ENCODE assay signal across 1 cellular context in the genomic region with DNA sequence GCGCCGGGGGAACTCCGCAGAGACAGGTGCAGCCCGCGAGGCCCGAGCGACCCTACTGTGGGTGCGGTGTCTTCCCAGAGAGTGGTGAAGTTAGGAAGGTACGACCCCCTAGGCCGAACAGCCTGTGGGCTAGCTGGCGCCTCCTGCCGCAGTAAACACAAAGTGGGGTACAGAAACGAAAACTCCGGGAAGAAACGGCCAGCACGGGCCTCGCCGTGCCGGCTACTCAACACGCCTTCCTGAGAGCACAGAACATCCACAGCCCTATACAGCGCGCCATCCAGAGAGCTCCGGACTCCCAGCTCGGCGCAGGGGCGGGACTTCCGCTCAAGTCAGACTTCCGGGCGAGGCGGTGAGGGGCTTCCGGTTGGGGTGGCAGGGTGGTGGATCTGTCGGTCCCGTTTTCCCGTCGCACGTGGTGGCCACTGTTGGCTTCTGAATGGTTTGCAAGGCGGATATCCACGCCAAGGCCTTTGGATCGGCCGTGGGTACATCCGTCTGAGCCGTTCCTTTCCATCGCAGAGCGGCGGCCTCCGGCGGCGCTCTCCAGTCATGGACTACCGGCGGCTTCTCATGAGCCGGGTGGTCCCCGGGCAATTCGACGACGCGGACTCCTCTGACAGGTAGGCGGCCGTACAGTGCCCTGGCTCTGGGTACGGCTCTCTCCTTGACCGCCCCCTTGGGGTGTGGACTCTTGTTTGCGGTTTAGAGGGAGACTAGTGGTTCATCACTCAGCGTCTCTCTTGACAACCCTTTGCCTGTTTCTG.
A peak's percentile ranks its signal among the peaks of the same experiment; 100 is the strongest.
TF ChIP-seq lines count a peak whose summit lies in the region.

A gene (minus strand): TSS at position 292 of the 767 bp plus-strand sequence. CDS start 2,569 bp downstream, outside the sequence.
A gene (plus strand): TSS at position 358 of the 767 bp plus-strand sequence. CDS start 195 bp downstream, at position 553.

TF ChIP-seq in K562, 482 proteins besides CTCF, POLR2A, EP300 and RAD21 (continued from another document and continues in another):
- TF ChIP-seq JUN (IDR thresholded peaks at IDR 0.05; ENCODE audit: borderline replicate concordance, low read depth, low read length) (peak; percentile 53; the same call in 1 of the 2 replicates), JUN (CRISPR knock-in tag; IDR thresholded peaks at IDR 0.05; ENCODE audit: borderline replicate concordance) (peak; percentile 15; the same call in 1 of the 2 replicates), POLR2AphosphoS5 (IDR thresholded peaks at IDR 0.05; ENCODE audit: control insufficient read depth, insufficient read depth, low read depth, low read length) (peak; percentile 91), ZZZ3 (IDR thresholded peaks at IDR 0.05) (no peak), ZC3H11A (IDR thresholded peaks at IDR 0.05; ENCODE audit: low read depth, low read length) (no peak), ZNF696 (CRISPR knock-in tag; conservative IDR thresholded peaks at IDR 0.05) (no peak), ATF7 (IDR thresholded peaks at IDR 0.05) (peak; percentile 79), HNRNPUL1 (IDR thresholded peaks at IDR 0.05; ENCODE audit: low read length) (no peak), ZBTB8A (IDR thresholded peaks at IDR 0.05; ENCODE audit: partially characterized antibody) (no peak), EWSR1 (IDR thresholded peaks at IDR 0.05; ENCODE audit: borderline replicate concordance, low read depth, partially characterized antibody) (no peak), TCFL5 (CRISPR knock-in tag; conservative IDR thresholded peaks at IDR 0.05) (no peak), MIER1 (IDR thresholded peaks at IDR 0.05; ENCODE audit: low read depth) (no peak; the same call in 1 of the 2 replicates), CSDE1 (IDR thresholded peaks at IDR 0.05) (0 out of 4 replicates have a peak, but pooled peaks of 1 of the 2 experiments have one; percentile 58), FOS (IDR thresholded peaks at IDR 0.05; ENCODE audit: extremely low read depth, insufficient read length) (no peak), FOXK1 (CRISPR knock-in tag; IDR thresholded peaks at IDR 0.05; ENCODE audit: borderline replicate concordance) (peak; percentile 75; the same call in 1 of the 2 replicates), THRAP3 (IDR thresholded peaks at IDR 0.05; ENCODE audit: borderline replicate concordance) (no peak), MAFG (tag; conservative IDR thresholded peaks at IDR 0.05) (no peak), ZNF79 (CRISPR knock-in tag; IDR thresholded peaks at IDR 0.05; ENCODE audit: low read depth) (no peak), RFX1 (IDR thresholded peaks at IDR 0.05) (no peak), MED1 (CRISPR knock-in tag; IDR thresholded peaks at IDR 0.05; ENCODE audit: borderline replicate concordance) (no peak), HDAC6 (IDR thresholded peaks at IDR 0.05; ENCODE audit: low read depth, low read length) (no peak), ZC3H4 (CRISPR knock-in tag; IDR thresholded peaks at IDR 0.05; ENCODE audit: borderline replicate concordance) (no peak), SNIP1 (IDR thresholded peaks at IDR 0.05; ENCODE audit: low read depth) (no peak), PTBP1 (IDR thresholded peaks at IDR 0.05; ENCODE audit: low read depth, low read length) (no peak), KAT2B (IDR thresholded peaks at IDR 0.05; ENCODE audit: low read depth, low read length) (no peak), CREBBP (IDR thresholded peaks at IDR 0.05; ENCODE audit: low read depth, low read length) (no peak), TAF7 (tag; IDR thresholded peaks at IDR 0.05) (peak; percentile 65; the same call in 1 of the 2 replicates), SP1 (CRISPR knock-in tag; IDR thresholded peaks at IDR 0.05) (peak; percentile 35; the same call in 1 of the 2 replicates), YY1 (IDR thresholded peaks at IDR 0.05; ENCODE audit: borderline replicate concordance in 1 of 3, control insufficient read depth in 1 of 3, extremely low read depth in 1 of 3, insufficient read depth in 3 of 3, insufficient read length in 1 of 3, insufficient replicate concordance in 2 of 3, low read depth in 1 of 3, low read length in 2 of 3) (peak; percentile 8 to 77 (median 67))
- TF ChIP-seq, protein P1, sequence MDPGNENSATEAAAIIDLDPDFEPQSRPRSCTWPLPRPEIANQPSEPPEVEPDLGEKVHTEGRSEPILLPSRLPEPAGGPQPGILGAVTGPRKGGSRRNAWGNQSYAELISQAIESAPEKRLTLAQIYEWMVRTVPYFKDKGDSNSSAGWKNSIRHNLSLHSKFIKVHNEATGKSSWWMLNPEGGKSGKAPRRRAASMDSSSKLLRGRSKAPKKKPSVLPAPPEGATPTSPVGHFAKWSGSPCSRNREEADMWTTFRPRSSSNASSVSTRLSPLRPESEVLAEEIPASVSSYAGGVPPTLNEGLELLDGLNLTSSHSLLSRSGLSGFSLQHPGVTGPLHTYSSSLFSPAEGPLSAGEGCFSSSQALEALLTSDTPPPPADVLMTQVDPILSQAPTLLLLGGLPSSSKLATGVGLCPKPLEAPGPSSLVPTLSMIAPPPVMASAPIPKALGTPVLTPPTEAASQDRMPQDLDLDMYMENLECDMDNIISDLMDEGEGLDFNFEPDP (CRISPR knock-in tag; IDR thresholded peaks at IDR 0.05): no peak
- TF ChIP-seq, protein P2, sequence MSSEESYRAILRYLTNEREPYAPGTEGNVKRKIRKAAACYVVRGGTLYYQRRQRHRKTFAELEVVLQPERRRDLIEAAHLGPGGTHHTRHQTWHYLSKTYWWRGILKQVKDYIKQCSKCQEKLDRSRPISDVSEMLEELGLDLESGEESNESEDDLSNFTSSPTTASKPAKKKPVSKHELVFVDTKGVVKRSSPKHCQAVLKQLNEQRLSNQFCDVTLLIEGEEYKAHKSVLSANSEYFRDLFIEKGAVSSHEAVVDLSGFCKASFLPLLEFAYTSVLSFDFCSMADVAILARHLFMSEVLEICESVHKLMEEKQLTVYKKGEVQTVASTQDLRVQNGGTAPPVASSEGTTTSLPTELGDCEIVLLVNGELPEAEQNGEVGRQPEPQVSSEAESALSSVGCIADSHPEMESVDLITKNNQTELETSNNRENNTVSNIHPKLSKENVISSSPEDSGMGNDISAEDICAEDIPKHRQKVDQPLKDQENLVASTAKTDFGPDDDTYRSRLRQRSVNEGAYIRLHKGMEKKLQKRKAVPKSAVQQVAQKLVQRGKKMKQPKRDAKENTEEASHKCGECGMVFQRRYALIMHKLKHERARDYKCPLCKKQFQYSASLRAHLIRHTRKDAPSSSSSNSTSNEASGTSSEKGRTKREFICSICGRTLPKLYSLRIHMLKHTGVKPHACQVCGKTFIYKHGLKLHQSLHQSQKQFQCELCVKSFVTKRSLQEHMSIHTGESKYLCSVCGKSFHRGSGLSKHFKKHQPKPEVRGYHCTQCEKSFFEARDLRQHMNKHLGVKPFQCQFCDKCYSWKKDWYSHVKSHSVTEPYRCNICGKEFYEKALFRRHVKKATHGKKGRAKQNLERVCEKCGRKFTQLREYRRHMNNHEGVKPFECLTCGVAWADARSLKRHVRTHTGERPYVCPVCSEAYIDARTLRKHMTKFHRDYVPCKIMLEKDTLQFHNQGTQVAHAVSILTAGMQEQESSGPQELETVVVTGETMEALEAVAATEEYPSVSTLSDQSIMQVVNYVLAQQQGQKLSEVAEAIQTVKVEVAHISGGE (CRISPR knock-in tag; IDR thresholded peaks at IDR 0.05): peak; percentile 84 to 97 (median 92); a peak in 5 of 6 replicates
- TF ChIP-seq, protein P3, sequence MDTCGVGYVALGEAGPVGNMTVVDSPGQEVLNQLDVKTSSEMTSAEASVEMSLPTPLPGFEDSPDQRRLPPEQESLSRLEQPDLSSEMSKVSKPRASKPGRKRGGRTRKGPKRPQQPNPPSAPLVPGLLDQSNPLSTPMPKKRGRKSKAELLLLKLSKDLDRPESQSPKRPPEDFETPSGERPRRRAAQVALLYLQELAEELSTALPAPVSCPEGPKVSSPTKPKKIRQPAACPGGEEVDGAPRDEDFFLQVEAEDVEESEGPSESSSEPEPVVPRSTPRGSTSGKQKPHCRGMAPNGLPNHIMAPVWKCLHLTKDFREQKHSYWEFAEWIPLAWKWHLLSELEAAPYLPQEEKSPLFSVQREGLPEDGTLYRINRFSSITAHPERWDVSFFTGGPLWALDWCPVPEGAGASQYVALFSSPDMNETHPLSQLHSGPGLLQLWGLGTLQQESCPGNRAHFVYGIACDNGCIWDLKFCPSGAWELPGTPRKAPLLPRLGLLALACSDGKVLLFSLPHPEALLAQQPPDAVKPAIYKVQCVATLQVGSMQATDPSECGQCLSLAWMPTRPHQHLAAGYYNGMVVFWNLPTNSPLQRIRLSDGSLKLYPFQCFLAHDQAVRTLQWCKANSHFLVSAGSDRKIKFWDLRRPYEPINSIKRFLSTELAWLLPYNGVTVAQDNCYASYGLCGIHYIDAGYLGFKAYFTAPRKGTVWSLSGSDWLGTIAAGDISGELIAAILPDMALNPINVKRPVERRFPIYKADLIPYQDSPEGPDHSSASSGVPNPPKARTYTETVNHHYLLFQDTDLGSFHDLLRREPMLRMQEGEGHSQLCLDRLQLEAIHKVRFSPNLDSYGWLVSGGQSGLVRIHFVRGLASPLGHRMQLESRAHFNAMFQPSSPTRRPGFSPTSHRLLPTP (IDR thresholded peaks at IDR 0.05; ENCODE audit: borderline replicate concordance, extremely low read depth, insufficient read length): no peak
- TF ChIP-seq, protein P4, sequence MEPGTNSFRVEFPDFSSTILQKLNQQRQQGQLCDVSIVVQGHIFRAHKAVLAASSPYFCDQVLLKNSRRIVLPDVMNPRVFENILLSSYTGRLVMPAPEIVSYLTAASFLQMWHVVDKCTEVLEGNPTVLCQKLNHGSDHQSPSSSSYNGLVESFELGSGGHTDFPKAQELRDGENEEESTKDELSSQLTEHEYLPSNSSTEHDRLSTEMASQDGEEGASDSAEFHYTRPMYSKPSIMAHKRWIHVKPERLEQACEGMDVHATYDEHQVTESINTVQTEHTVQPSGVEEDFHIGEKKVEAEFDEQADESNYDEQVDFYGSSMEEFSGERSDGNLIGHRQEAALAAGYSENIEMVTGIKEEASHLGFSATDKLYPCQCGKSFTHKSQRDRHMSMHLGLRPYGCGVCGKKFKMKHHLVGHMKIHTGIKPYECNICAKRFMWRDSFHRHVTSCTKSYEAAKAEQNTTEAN (CRISPR knock-in tag; IDR thresholded peaks at IDR 0.05): 0 out of 2 replicates have a peak, but pooled peaks have one; percentile 63
- TF ChIP-seq, protein P5, sequence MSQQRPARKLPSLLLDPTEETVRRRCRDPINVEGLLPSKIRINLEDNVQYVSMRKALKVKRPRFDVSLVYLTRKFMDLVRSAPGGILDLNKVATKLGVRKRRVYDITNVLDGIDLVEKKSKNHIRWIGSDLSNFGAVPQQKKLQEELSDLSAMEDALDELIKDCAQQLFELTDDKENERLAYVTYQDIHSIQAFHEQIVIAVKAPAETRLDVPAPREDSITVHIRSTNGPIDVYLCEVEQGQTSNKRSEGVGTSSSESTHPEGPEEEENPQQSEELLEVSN (IDR thresholded peaks at IDR 0.05; ENCODE audit: borderline replicate concordance in 1 of 2, extremely low read depth in 1 of 2, insufficient read depth in 1 of 2, insufficient read length in 1 of 2, low read depth in 1 of 2, low read length in 1 of 2, poor library complexity in 1 of 2, severe bottlenecking in 1 of 2): peak; percentile 79 to 86
- TF ChIP-seq, protein P6, sequence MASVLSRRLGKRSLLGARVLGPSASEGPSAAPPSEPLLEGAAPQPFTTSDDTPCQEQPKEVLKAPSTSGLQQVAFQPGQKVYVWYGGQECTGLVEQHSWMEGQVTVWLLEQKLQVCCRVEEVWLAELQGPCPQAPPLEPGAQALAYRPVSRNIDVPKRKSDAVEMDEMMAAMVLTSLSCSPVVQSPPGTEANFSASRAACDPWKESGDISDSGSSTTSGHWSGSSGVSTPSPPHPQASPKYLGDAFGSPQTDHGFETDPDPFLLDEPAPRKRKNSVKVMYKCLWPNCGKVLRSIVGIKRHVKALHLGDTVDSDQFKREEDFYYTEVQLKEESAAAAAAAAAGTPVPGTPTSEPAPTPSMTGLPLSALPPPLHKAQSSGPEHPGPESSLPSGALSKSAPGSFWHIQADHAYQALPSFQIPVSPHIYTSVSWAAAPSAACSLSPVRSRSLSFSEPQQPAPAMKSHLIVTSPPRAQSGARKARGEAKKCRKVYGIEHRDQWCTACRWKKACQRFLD (CRISPR knock-in tag; IDR thresholded peaks at IDR 0.05): peak; percentile 79; the same call in 1 of the 2 replicates
- TF ChIP-seq, protein P7, sequence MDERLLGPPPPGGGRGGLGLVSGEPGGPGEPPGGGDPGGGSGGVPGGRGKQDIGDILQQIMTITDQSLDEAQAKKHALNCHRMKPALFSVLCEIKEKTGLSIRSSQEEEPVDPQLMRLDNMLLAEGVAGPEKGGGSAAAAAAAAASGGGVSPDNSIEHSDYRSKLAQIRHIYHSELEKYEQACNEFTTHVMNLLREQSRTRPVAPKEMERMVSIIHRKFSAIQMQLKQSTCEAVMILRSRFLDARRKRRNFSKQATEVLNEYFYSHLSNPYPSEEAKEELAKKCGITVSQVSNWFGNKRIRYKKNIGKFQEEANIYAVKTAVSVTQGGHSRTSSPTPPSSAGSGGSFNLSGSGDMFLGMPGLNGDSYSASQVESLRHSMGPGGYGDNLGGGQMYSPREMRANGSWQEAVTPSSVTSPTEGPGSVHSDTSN (CRISPR knock-in tag; IDR thresholded peaks at IDR 0.05; ENCODE audit: low read depth): no peak
- TF ChIP-seq, protein P7 (tag; conservative IDR thresholded peaks at IDR 0.05; ENCODE audit: low read depth): peak; percentile 63
